ENCODE assay signal across 9 cellular contexts in the genomic region with DNA sequence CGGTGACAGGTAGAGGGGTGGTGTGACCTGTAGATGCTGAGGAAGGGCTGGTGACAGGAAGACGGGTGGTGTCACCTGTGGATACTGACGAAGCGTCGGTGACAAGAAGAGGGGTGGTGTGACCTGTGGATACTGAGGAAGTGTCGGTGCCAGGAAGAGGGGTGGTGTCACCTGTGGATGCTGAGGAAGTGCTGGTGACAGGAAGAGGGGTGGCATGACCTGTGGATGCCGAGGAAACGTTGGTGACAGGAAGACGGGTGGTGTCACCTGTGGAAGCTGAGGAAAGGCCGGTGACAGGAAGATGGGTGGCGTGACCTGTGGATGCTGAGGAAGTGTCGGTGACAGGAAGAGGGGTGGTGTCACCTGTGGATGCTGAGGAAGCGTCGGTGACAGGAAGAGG. TPM values are rescaled to one million over a fixed set of nuclear protein-coding genes. Genes with fewer than 3 reads are reported as not detected.
DNase-seq lines count a peak whose midpoint lies in the region; ATAC-seq, FAIRE-seq and TF ChIP-seq lines count a peak whose summit lies in the region.
"Not testable (repeated sequence)": the region's sequence is repeated elsewhere in the genome, so short reads cannot be mapped to it uniquely, and the experiment has no call there.
"Had no signal": no experiment of that assay in that cellular context is flagged by ENCODE, and none has a peak within 500 bp of the region (broad histone marks: within the 10 kb centered on the region; RNA-seq: fewer than 3 reads in every experiment).

No MANE protein-coding gene starts in this region.

- H3K4me3 Mint-ChIP-seq in CD4-positive, CD25-positive, alpha-beta regulatory T cell = peak overlapping the region in 2 of 4 donors; percentile 53 to 65
- peak overlapping the region in 1 of 3 donors; percentile 71 for H3K4me3 Mint-ChIP-seq in T-cell
- not testable (repeated sequence) for H3K4me3 Mint-ChIP-seq in activated CD4-positive, alpha-beta memory T cell treated with anti-CD3 and anti-CD28 coated beads, Interleukin-2, amount 10 ng/mL, durations not matched to agents 7 days and 5 days; activated naive CD4-positive, alpha-beta T cell treated with anti-CD3 and anti-CD28 coated beads for 36 hours; nephron progenitor cell; stimulated activated naive CD8-positive, alpha-beta T cell treated with anti-CD3 and anti-CD28 coated beads, Interleukin-15, Interleukin-2, amounts not matched to agents 100 ng/mL and 50 ng/mL, for 24 hours
- peak overlapping the region; percentile 19 to 63 for H3K4me3 Mint-ChIP-seq in effector memory CD8-positive, alpha-beta T cell

- H3K27ac Mint-ChIP-seq in CD4-positive, CD25-positive, alpha-beta regulatory T cell = peak overlapping the region; percentile 70 to 97 (median 94)
- H3K27ac Mint-ChIP-seq in T-cell = peak overlapping the region; percentile 59 to 75
- H3K27ac Mint-ChIP-seq in activated CD4-positive, alpha-beta memory T cell treated with anti-CD3 and anti-CD28 coated beads, Interleukin-2, amount 10 ng/mL, durations not matched to agents 7 days and 5 days = peak overlapping the region; percentile 93
- H3K27ac Mint-ChIP-seq in activated naive CD4-positive, alpha-beta T cell treated with anti-CD3 and anti-CD28 coated beads for 36 hours = peak overlapping the region; percentile 21
- peak overlapping the region; percentile 56 to 70 for H3K27ac Mint-ChIP-seq in effector memory CD8-positive, alpha-beta T cell
- H3K27ac Mint-ChIP-seq in nephron progenitor cell = peak overlapping the region; percentile 85
- H3K27ac Mint-ChIP-seq in stimulated activated naive CD8-positive, alpha-beta T cell treated with anti-CD3 and anti-CD28 coated beads, Interleukin-15, Interleukin-2, amounts not matched to agents 100 ng/mL and 50 ng/mL, for 24 hours = peak overlapping the region; percentile 5

- peaks cover 0 to 65% (median 33%) of the 10 kb centered on the region in 7 donors for H3K9me3 Mint-ChIP-seq in CD4-positive, CD25-positive, alpha-beta regulatory T cell
- H3K9me3 Mint-ChIP-seq in T-cell (peaks cover 44 to 59% (median 58%) of the 10 kb centered on the region in 3 donors), nephron progenitor cell (peaks cover 70% of the 10 kb centered on the region)
- H3K9me3 Mint-ChIP-seq in activated CD4-positive, alpha-beta memory T cell treated with anti-CD3 and anti-CD28 coated beads, Interleukin-2, amount 10 ng/mL, durations not matched to agents 7 days and 5 days = peaks cover 80% of the 10 kb centered on the region
- H3K9me3 Mint-ChIP-seq in activated naive CD4-positive, alpha-beta T cell treated with anti-CD3 and anti-CD28 coated beads for 36 hours = peaks cover 76% of the 10 kb centered on the region
- peaks cover 56 to 81% of the 10 kb centered on the region in 2 donors for H3K9me3 Mint-ChIP-seq in effector memory CD8-positive, alpha-beta T cell
- H3K9me3 Mint-ChIP-seq in stimulated activated naive CD8-positive, alpha-beta T cell treated with anti-CD3 and anti-CD28 coated beads, Interleukin-15, Interleukin-2, amounts not matched to agents 100 ng/mL and 50 ng/mL, for 24 hours = peaks cover 49% of the 10 kb centered on the region

- H3K27ac ChIP-seq in CD4-positive, CD25-positive, alpha-beta regulatory T cell (ENCODE audit: insufficient read depth, low read length, poor library complexity, severe bottlenecking); HepG2 (ENCODE audit: extremely low read length, insufficient read depth, low read length): not testable (repeated sequence)

- not testable (repeated sequence) for TF ChIP-seq POLR2A in HepG2 (IDR thresholded peaks at IDR 0.05; ENCODE audit: insufficient read depth in 1 of 2, low read depth in 2 of 2, low read length in 2 of 2)

- H3K4me1 Mint-ChIP-seq in CD4-positive, CD25-positive, alpha-beta regulatory T cell = peaks cover 0 to 75% (median 24%) of the 10 kb centered on the region in 4 donors
- H3K4me1 Mint-ChIP-seq in T-cell = peaks cover 68 to 79% (median 74%) of the 10 kb centered on the region in 3 donors
- H3K4me1 Mint-ChIP-seq in activated CD4-positive, alpha-beta memory T cell treated with anti-CD3 and anti-CD28 coated beads, Interleukin-2, amount 10 ng/mL, durations not matched to agents 7 days and 5 days = peaks cover 79% of the 10 kb centered on the region
- peaks cover 76% of the 10 kb centered on the region for H3K4me1 Mint-ChIP-seq in activated naive CD4-positive, alpha-beta T cell treated with anti-CD3 and anti-CD28 coated beads for 36 hours (ENCODE audit: low read depth)
- H3K4me1 Mint-ChIP-seq in effector memory CD8-positive, alpha-beta T cell (ENCODE audit: low read depth in 2 of 2) = peaks cover 75% of the 10 kb centered on the region in 2 donors
- not testable (repeated sequence) for H3K4me1 Mint-ChIP-seq in nephron progenitor cell
- peaks cover 60% of the 10 kb centered on the region for H3K4me1 Mint-ChIP-seq in stimulated activated naive CD8-positive, alpha-beta T cell treated with anti-CD3 and anti-CD28 coated beads, Interleukin-15, Interleukin-2, amounts not matched to agents 100 ng/mL and 50 ng/mL, for 24 hours (ENCODE audit: low read depth)

- H3K27me3 Mint-ChIP-seq in CD4-positive, CD25-positive, alpha-beta regulatory T cell; T-cell; activated CD4-positive, alpha-beta memory T cell treated with anti-CD3 and anti-CD28 coated beads, Interleukin-2, amount 10 ng/mL, durations not matched to agents 7 days and 5 days; activated naive CD4-positive, alpha-beta T cell treated with anti-CD3 and anti-CD28 coated beads for 36 hours (ENCODE audit: low read depth); effector memory CD8-positive, alpha-beta T cell; stimulated activated naive CD8-positive, alpha-beta T cell treated with anti-CD3 and anti-CD28 coated beads, Interleukin-15, Interleukin-2, amounts not matched to agents 100 ng/mL and 50 ng/mL, for 24 hours: not testable (repeated sequence)
- peaks cover 28% of the 10 kb centered on the region for H3K27me3 Mint-ChIP-seq in nephron progenitor cell (ENCODE audit: low read depth, poor library complexity)

- intact Hi-C loops in activated naive CD4-positive, alpha-beta T cell treated with anti-CD3 and anti-CD28 coated beads for 36 hours (cut with micrococcal nuclease); HepG2 (cut with micrococcal nuclease; ENCODE audit: unreplicated experiment): not testable (repeated sequence)

- not testable (repeated sequence) for FAIRE-seq in HepG2 (lab: Jason Lieb, UNC)

- not testable (repeated sequence) for H3K4me1 ChIP-seq in CD4-positive, CD25-positive, alpha-beta regulatory T cell (ENCODE audit: control insufficient read depth, insufficient read depth, low read length, poor library complexity, severe bottlenecking); HepG2 (ENCODE audit: insufficient read depth, low read length)

- H3K36me3 Mint-ChIP-seq in CD4-positive, CD25-positive, alpha-beta regulatory T cell = peaks cover 20% of the 10 kb centered on the region
- H3K36me3 Mint-ChIP-seq in T-cell = not testable (repeated sequence)
- H3K36me3 Mint-ChIP-seq in activated CD4-positive, alpha-beta memory T cell treated with anti-CD3 and anti-CD28 coated beads, Interleukin-2, amount 10 ng/mL, durations not matched to agents 7 days and 5 days (ENCODE audit: low read depth) = peaks cover 81% of the 10 kb centered on the region
- peaks cover 40% of the 10 kb centered on the region for H3K36me3 Mint-ChIP-seq in activated naive CD4-positive, alpha-beta T cell treated with anti-CD3 and anti-CD28 coated beads for 36 hours (ENCODE audit: low read depth)
- peaks cover 42% of the 10 kb centered on the region for H3K36me3 Mint-ChIP-seq in effector memory CD8-positive, alpha-beta T cell (ENCODE audit: insufficient read depth)
- H3K36me3 Mint-ChIP-seq in nephron progenitor cell (ENCODE audit: low read depth) = peaks cover 14% of the 10 kb centered on the region
- peaks cover 32% of the 10 kb centered on the region for H3K36me3 Mint-ChIP-seq in stimulated activated naive CD8-positive, alpha-beta T cell treated with anti-CD3 and anti-CD28 coated beads, Interleukin-15, Interleukin-2, amounts not matched to agents 100 ng/mL and 50 ng/mL, for 24 hours (ENCODE audit: low read depth)

- not testable (repeated sequence) for H3K27me3 ChIP-seq in CD4-positive, CD25-positive, alpha-beta regulatory T cell (ENCODE audit: control insufficient read depth, insufficient read depth, low read length); HepG2 (ENCODE audit: control insufficient read depth in 1 of 2, insufficient read depth in 2 of 2, low read length in 2 of 2)

- not testable (repeated sequence) for H3K4me2 ChIP-seq in HepG2 (ENCODE audit: low read depth, low read length)

- TF ChIP-seq RAD21 in HepG2 (CRISPR knock-in tag; IDR thresholded peaks at IDR 0.05) = not testable (repeated sequence)

- DNase-seq in CD4-positive, CD25-positive, alpha-beta regulatory T cell; T-cell; activated CD4-positive, alpha-beta memory T cell treated with anti-CD3 and anti-CD28 coated beads, Interleukin-2, amount 10 ng/mL, durations not matched to agents 7 days and 5 days; activated naive CD4-positive, alpha-beta T cell treated with anti-CD3 and anti-CD28 coated beads for 36 hours; effector memory CD8-positive, alpha-beta T cell; HepG2 (ENCODE audit: low spot score); nephron progenitor cell: not testable (repeated sequence)

- not testable (repeated sequence) for H3K9ac ChIP-seq in HepG2 (ENCODE audit: insufficient read depth, low read depth, low read length)

- ATAC-seq in CD4-positive, CD25-positive, alpha-beta regulatory T cell (ENCODE audit: low read depth in 2 of 2); T-cell (replicated peaks in 1 of 4); effector memory CD8-positive, alpha-beta T cell (replicated peaks); HepG2: not testable (repeated sequence)

- not testable (repeated sequence) for BruUV-seq in HepG2 (replicated peaks; lab: Mats Ljungman, UMichigan)

- H3K4me3 ChIP-seq in CD4-positive, CD25-positive, alpha-beta regulatory T cell (ENCODE audit: low read depth, low read length); HepG2 (replicated peaks in 1 of 3; ENCODE audit: insufficient read depth in 1 of 3, low read depth in 2 of 3, low read length in 3 of 3): not testable (repeated sequence)

- H4K20me1 ChIP-seq in HepG2 (ENCODE audit: insufficient read depth, low read length) = not testable (repeated sequence)

- not testable (repeated sequence) for TF ChIP-seq CTCF in HepG2 (CRISPR knock-in tag; IDR thresholded peaks at IDR 0.05); nephron progenitor cell (IDR thresholded peaks at IDR 0.05)

- not testable (repeated sequence) for H2AFZ ChIP-seq in HepG2 (ENCODE audit: low read length)

- H3K36me3 ChIP-seq in CD4-positive, CD25-positive, alpha-beta regulatory T cell (ENCODE audit: control insufficient read depth, insufficient read depth, low read length); HepG2 (replicated peaks in 1 of 2; ENCODE audit: control insufficient read depth in 1 of 2, insufficient read depth in 2 of 2, low read length in 2 of 2): not testable (repeated sequence)

- CTCF ChIA-PET in T-cell (lab: Charles Lee); activated CD4-positive, alpha-beta memory T cell treated with anti-CD3 and anti-CD28 coated beads, Interleukin-2, amount 10 ng/mL, durations not matched to agents 7 days and 5 days (lab: Charles Lee); activated naive CD4-positive, alpha-beta T cell treated with anti-CD3 and anti-CD28 coated beads for 36 hours (lab: Charles Lee); HepG2 (lab: Yijun Ruan, JAX; ENCODE audit: low intra/inter-chr PET ratio, low total read pairs): not testable (repeated sequence)

- not testable (repeated sequence) for TF ChIP-seq EP300 in HepG2 (IDR thresholded peaks at IDR 0.05; ENCODE audit: low read depth in 2 of 2, low read length in 2 of 2); HepG2 (CRISPR knock-in tag; IDR thresholded peaks at IDR 0.05; ENCODE audit: borderline replicate concordance)

- in situ Hi-C loops in HepG2 (cut with HindIII; ENCODE audit: extremely low pct_ligation_motif_present, low pct_unique_long_range_greater_than_20kb) = not testable (repeated sequence)

- WGBS in HepG2 (ENCODE audit: low lambda C conversion rate) = 6% methylated on average over 14 of the region's 14 CpGs

- H3K79me2 ChIP-seq in HepG2 (ENCODE audit: insufficient read depth, low read length) = not testable (repeated sequence)

- H3K9me3 ChIP-seq in CD4-positive, CD25-positive, alpha-beta regulatory T cell (ENCODE audit: control insufficient read depth in 2 of 2, low read length in 2 of 2); HepG2 (ENCODE audit: low read length): not testable (repeated sequence)

- POLR2A ChIA-PET in T-cell (lab: Charles Lee); activated CD4-positive, alpha-beta memory T cell treated with anti-CD3 and anti-CD28 coated beads, Interleukin-2, amount 10 ng/mL, durations not matched to agents 7 days and 5 days (lab: Charles Lee); HepG2 (lab: Yijun Ruan, JAX): not testable (repeated sequence)

RNA-seq across cellular contexts. Expression of a gene that starts 27.7 kb away (rescaled TPM):
- not detected for total RNA-seq in CD4-positive, CD25-positive, alpha-beta regulatory T cell
- polyA plus RNA-seq in CD4-positive, CD25-positive, alpha-beta regulatory T cell = not detected
- total RNA-seq in T-cell = under 1 TPM in 4 of 5 donors, not detected in 1; 0.03 to 0.16 (median 0.05) TPM
- under 1 TPM; 0.08 to 0.15 TPM for total RNA-seq in activated CD4-positive, alpha-beta memory T cell treated with anti-CD3 and anti-CD28 coated beads, Interleukin-2, amount 10 ng/mL, durations not matched to agents 7 days and 5 days
- total RNA-seq in activated naive CD4-positive, alpha-beta T cell treated with anti-CD3 and anti-CD28 coated beads for 36 hours = under 1 TPM in 1 of 2 experiments, not detected in 1; 0.02 TPM
- total RNA-seq in HepG2 (2016; rRNA removed; fragmentation: Illumina TruSeq; extraction: Trizol) = not detected in 2 replicates
- not detected in 2 replicates for total RNA-seq in HepG2 (2016; cell fraction: cytosol; rRNA removed; fragmentation: Illumina TruSeq; extraction: Trizol; ENCODE audit: low read depth)
- not detected in 2 replicates for total RNA-seq in HepG2 (2016; cell fraction: insoluble cytoplasmic fraction; rRNA removed; fragmentation: Illumina TruSeq; extraction: Trizol)
- not detected in 2 replicates for total RNA-seq in HepG2 (2016; cell fraction: membrane; rRNA removed; fragmentation: Illumina TruSeq; extraction: Trizol)
- total RNA-seq in HepG2 (2016; cell fraction: nucleus; rRNA removed; fragmentation: Illumina TruSeq; extraction: Trizol) = not detected in 2 replicates
- 0.03 TPM in 1 of 2 replicates, not detected in the other for polyA plus RNA-seq in HepG2 (2011; rRNA removed)
- polyA plus RNA-seq in HepG2 (2011; cell fraction: cytosol; rRNA removed) = 0.01 TPM in 1 of 2 replicates, not detected in the other
- 0.10 and 0.42 TPM in 2 replicates for polyA plus RNA-seq in HepG2 (2011; cell fraction: nucleus; rRNA removed)
- polyA plus RNA-seq in HepG2 (2012) = not detected in 2 replicates
- not detected in 2 replicates for polyA plus RNA-seq in HepG2 (2016; cell fraction: cytosol; fragmentation: Illumina TruSeq; extraction: Trizol; ENCODE audit: low read depth)
- not detected in 2 replicates for polyA plus RNA-seq in HepG2 (2016; cell fraction: insoluble cytoplasmic fraction; fragmentation: Illumina TruSeq; extraction: Trizol; ENCODE audit: low read depth)
- not detected in 2 replicates for polyA plus RNA-seq in HepG2 (2016; cell fraction: membrane; fragmentation: Illumina TruSeq; extraction: Trizol; ENCODE audit: low read depth)
- not detected in 2 replicates for polyA plus RNA-seq in HepG2 (2016; cell fraction: nucleus; fragmentation: Illumina TruSeq; extraction: Trizol; ENCODE audit: insufficient read depth, low read depth)
- 0.40 TPM in 1 of 2 replicates, not detected in the other for polyA minus RNA-seq in HepG2 (2011; rRNA and poly(A)+ RNA removed; ENCODE audit: low replicate concordance)
- polyA minus RNA-seq in HepG2 (2011; cell fraction: cytosol; rRNA and poly(A)+ RNA removed) = not detected in 2 replicates
- polyA minus RNA-seq in HepG2 (2011; cell fraction: nucleus; rRNA and poly(A)+ RNA removed) = under 0.01 TPM in 1 of 2 replicates, not detected in the other
- polyA plus RNA-seq: AG04450 had no signal

Comparison
In these comparisons a context has a peak if more than half of its experiments do, and no peak if none do; other contexts are left out.
1. H3K27ac Mint-ChIP-seq: peak in every context shown above with its lines; median percentile 94 in CD4-positive, CD25-positive, alpha-beta regulatory T cell; 93 in activated CD4-positive, alpha-beta memory T cell treated with anti-CD3 and anti-CD28 coated beads, Interleukin-2, amount 10 ng/mL, durations not matched to agents 7 days and 5 days; 85 in nephron progenitor cell; 67 in T-cell; 63 in effector memory CD8-positive, alpha-beta T cell; 21 in activated naive CD4-positive, alpha-beta T cell treated with anti-CD3 and anti-CD28 coated beads for 36 hours; 5 in stimulated activated naive CD8-positive, alpha-beta T cell treated with anti-CD3 and anti-CD28 coated beads, Interleukin-15, Interleukin-2, amounts not matched to agents 100 ng/mL and 50 ng/mL, for 24 hours.